In the genomic region with DNA sequence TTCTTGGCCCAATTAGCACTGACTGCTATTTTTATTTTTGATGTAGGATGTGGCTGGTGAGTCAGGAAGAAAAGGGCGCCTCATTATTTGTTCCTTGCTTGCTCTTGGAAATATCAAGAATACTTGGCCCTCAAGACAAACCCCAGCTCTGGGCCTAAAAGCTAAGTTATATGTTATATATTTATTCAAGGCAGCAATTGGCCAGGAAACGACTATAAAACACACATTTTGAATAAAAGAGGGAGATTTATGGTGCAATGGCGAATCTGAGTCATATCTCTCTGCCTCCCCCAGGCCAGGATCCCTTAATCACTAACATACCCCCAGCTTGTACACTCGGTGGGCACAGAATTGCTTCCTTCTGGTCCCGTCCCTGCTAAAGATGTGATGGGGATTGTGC, we compare ENCODE assay signal across 17 cellular contexts.
DNase-seq lines count a peak whose midpoint lies in the region; FAIRE-seq and TF ChIP-seq lines count a peak whose summit lies in the region.
"Had no signal": no experiment of that assay in that cellular context is flagged by ENCODE, and none has a peak within 500 bp of the region (broad histone marks: within the 10 kb centered on the region; RNA-seq: fewer than 3 reads in every experiment).

No MANE protein-coding gene starts in this region.

- H3K79me2 ChIP-seq in astrocyte (ENCODE audit: insufficient read depth, low read length), result no peaks in the 10 kb centered on the region

- peaks cover 21% of the 10 kb centered on the region for H3K27me3 Mint-ChIP-seq in astrocyte (ENCODE audit: low read depth, unreplicated experiment)
- H3K27me3 Mint-ChIP-seq: CD4-positive, CD25-positive, alpha-beta regulatory T cell had no signal

- TF ChIP-seq CTCF in HFF-Myc (IDR thresholded peaks at IDR 0.05; ENCODE audit: low read depth, low read length, missing control alignments) (no peak), astrocyte (IDR thresholded peaks at IDR 0.05; ENCODE audit: insufficient read depth, low read depth, low read length) (no peak)

- H3K4me3 ChIP-seq in HFF-Myc (replicated peaks; ENCODE audit: low read depth, low read length), result no peak overlapping the region
- no peak overlapping the region for H3K4me3 ChIP-seq in astrocyte (ENCODE audit: insufficient read depth, low read depth, low read length)
- H3K4me3 ChIP-seq in effector memory CD4-positive, alpha-beta T cell (ENCODE audit: insufficient read depth, low read depth, low read length, poor library complexity, severe bottlenecking), result no peak overlapping the region
- H3K4me3 ChIP-seq: A549; BLaER1 treated with 17β-estradiol and CSF1 and Interleukin-3, amounts not matched to agents 10 nM and 100 nM had no signal

- H3K4me1 ChIP-seq in astrocyte (ENCODE audit: insufficient read depth, low read length), result no peaks in the 10 kb centered on the region
- H3K4me1 ChIP-seq in effector memory CD4-positive, alpha-beta T cell (ENCODE audit: control insufficient read depth, insufficient read depth, low read length, poor library complexity, severe bottlenecking), result no peaks in the 10 kb centered on the region
- H3K4me1 ChIP-seq: A549; BLaER1 treated with 17β-estradiol and CSF1 and Interleukin-3, amounts not matched to agents 10 nM and 100 nM had no signal

- no peaks in the 10 kb centered on the region for H4K20me1 ChIP-seq in astrocyte (ENCODE audit: insufficient read depth, low read length)
- H4K20me1 ChIP-seq: BLaER1 treated with 17β-estradiol and CSF1 and Interleukin-3, amounts not matched to agents 10 nM and 100 nM had no signal

- no peaks in the 10 kb centered on the region for H3K36me3 ChIP-seq in astrocyte (ENCODE audit: insufficient read depth, low read length)
- no peaks in the 10 kb centered on the region for H3K36me3 ChIP-seq in effector memory CD4-positive, alpha-beta T cell (ENCODE audit: control insufficient read depth, insufficient read depth, low read length)
- H3K36me3 ChIP-seq: BLaER1 treated with 17β-estradiol and CSF1 and Interleukin-3, amounts not matched to agents 10 nM and 100 nM had no signal

- no peaks in the 10 kb centered on the region for H3K27me3 ChIP-seq in astrocyte (ENCODE audit: insufficient read depth, low read length)
- H3K27me3 ChIP-seq in effector memory CD4-positive, alpha-beta T cell (replicated peaks; ENCODE audit: control insufficient read depth, insufficient read depth, low read length, poor library complexity, severe bottlenecking), result no peaks in the 10 kb centered on the region
- H3K27me3 ChIP-seq: BLaER1 treated with 17β-estradiol and CSF1 and Interleukin-3, amounts not matched to agents 10 nM and 100 nM had no signal

- H3K9me3 ChIP-seq in astrocyte (ENCODE audit: insufficient read depth, low read depth, low read length), result no peaks in the 10 kb centered on the region
- H3K9me3 ChIP-seq in effector memory CD4-positive, alpha-beta T cell (ENCODE audit: control insufficient read depth, low read length), result no peaks in the 10 kb centered on the region
- H3K9me3 ChIP-seq: A549 had no signal

- H3K4me1 Mint-ChIP-seq in astrocyte (ENCODE audit: low read depth, unreplicated experiment), result peaks cover 7% of the 10 kb centered on the region
- H3K4me1 Mint-ChIP-seq: CD4-positive, CD25-positive, alpha-beta regulatory T cell had no signal

- DNase-seq in EL, result peak; percentile 10
- DNase-seq in HFF-Myc (ENCODE audit: extremely low read depth, low read depth), result peak; percentile 86
- DNase-seq in astrocyte (ENCODE audit: low read depth), result peak; percentile 4
- DNase-seq in effector memory CD4-positive, alpha-beta T cell, result no peak
- no peak for DNase-seq in activated T-cell treated with anti-CD3 and anti-CD28 coated beads, Interleukin-2, amount 50 U/mL, for 48 hours
- no peak for DNase-seq in NCI-H526 treated with DMSO at 0.1 percent for 48 hours (lab: John Stamatoyannopoulos, UW)
- DNase-seq in NCI-H2029 treated with DMSO at 0.1 percent for 48 hours (lab: John Stamatoyannopoulos, UW), result no peak
- DNase-seq: AML-193; CD4-positive, CD25-positive, alpha-beta regulatory T cell; DMS53; H7 had no signal

- H3K27ac Mint-ChIP-seq in astrocyte (ENCODE audit: unreplicated experiment), result no peak overlapping the region
- H3K27ac Mint-ChIP-seq: CD4-positive, CD25-positive, alpha-beta regulatory T cell had no signal

- no peak overlapping the region for H2AFZ ChIP-seq in astrocyte (ENCODE audit: low read depth, low read length)

- H3K9me3 Mint-ChIP-seq in astrocyte (ENCODE audit: unreplicated experiment), result peaks cover 4% of the 10 kb centered on the region

- no peak for FAIRE-seq in astrocyte (lab: Jason Lieb, UNC)
- FAIRE-seq: A549, G401.6, GM19239, HepG2, HTR-8/SVneo had no signal

- H3K27ac ChIP-seq in astrocyte (ENCODE audit: low read depth, low read length), result no peak overlapping the region
- no peak overlapping the region for H3K27ac ChIP-seq in effector memory CD4-positive, alpha-beta T cell (ENCODE audit: insufficient read depth, low read length, poor library complexity, severe bottlenecking)
- H3K27ac ChIP-seq: A549; BLaER1 treated with 17β-estradiol and CSF1 and Interleukin-3, amounts not matched to agents 10 nM and 100 nM had no signal

- H3K9ac ChIP-seq in astrocyte (ENCODE audit: low read length), result no peak overlapping the region
- H3K9ac ChIP-seq: BLaER1 treated with 17β-estradiol and CSF1 and Interleukin-3, amounts not matched to agents 10 nM and 100 nM had no signal

- no peak overlapping the region for H3K4me3 Mint-ChIP-seq in astrocyte (ENCODE audit: unreplicated experiment)
- H3K4me3 Mint-ChIP-seq: CD4-positive, CD25-positive, alpha-beta regulatory T cell had no signal

- no peak overlapping the region for H3K4me2 ChIP-seq in astrocyte (ENCODE audit: low read length)
- H3K4me2 ChIP-seq: A549; BLaER1 treated with 17β-estradiol and CSF1 and Interleukin-3, amounts not matched to agents 10 nM and 100 nM had no signal

- H3K36me3 Mint-ChIP-seq in astrocyte (ENCODE audit: low read depth, unreplicated experiment), result no peaks in the 10 kb centered on the region
- H3K36me3 Mint-ChIP-seq: CD4-positive, CD25-positive, alpha-beta regulatory T cell had no signal

Comparison
In these comparisons a context has a peak if more than half of its experiments do, and no peak if none do; other contexts are left out.
1. DNase-seq: peak in EL (single experiment), HFF-Myc (single experiment) and astrocyte (single experiment); none in effector memory CD4-positive, alpha-beta T cell (0 of 3), activated T-cell treated with anti-CD3 and anti-CD28 coated beads, Interleukin-2, amount 50 U/mL, for 48 hours (0 of 2), NCI-H526 treated with DMSO at 0.1 percent for 48 hours (single experiment) and NCI-H2029 treated with DMSO at 0.1 percent for 48 hours (single experiment).